Comparison of ENCODE assay signal across 13 cellular contexts in the genomic region with DNA sequence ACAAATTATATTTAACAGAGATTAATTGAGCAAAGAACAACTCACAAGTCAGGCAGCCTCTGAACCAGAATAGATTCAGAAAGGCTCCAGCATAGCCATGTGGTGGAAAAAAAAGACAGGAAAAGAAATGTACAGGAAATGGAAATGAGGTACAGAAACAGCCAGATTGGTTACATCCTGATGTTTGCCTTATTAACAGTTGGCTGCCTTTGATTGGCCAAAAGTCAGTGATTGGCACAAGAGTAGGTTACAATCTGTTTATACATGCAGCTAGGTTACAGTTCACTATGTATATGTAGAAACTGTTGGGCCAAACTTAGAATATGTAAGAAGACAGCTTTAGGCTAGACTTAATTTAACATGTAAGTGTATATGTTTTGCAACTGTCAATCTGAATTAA.
"Had no signal": no experiment of that assay in that cellular context is flagged by ENCODE, and none has a peak within 500 bp of the region (broad histone marks: within the 10 kb centered on the region; RNA-seq: fewer than 3 reads in every experiment).

No MANE protein-coding gene starts in this region.

- DNase-seq: activated CD4-positive, alpha-beta T cell treated with anti-CD3 and anti-CD28 coated beads, Interleukin-2, amount 50 U/mL, for 1 hour; activated effector memory CD4-positive, alpha-beta T cell treated with Interleukin-2 at 50 U/mL for 16 hours; central memory CD4-positive, alpha-beta T cell; hypothalamus; left cardiac atrium; midbrain; retina; stimulated activated CD4-positive, alpha-beta T cell treated with anti-CD3 and anti-CD28 coated beads, Interleukin-4, amount 100 ng/mL, for 4 hours; stomach had no signal

- H3K9me3 ChIP-seq: stomach, thoracic aorta had no signal

- H3K27ac ChIP-seq: coronary artery, stomach, thoracic aorta had no signal

- H3K27me3 ChIP-seq: stomach had no signal

- H3K9me3 Mint-ChIP-seq: activated naive CD4-positive, alpha-beta T cell treated with anti-CD3 and anti-CD28 coated beads, Interleukin-2, amount 50 U/mL, for 24 hours had no signal

- H3K27ac Mint-ChIP-seq: activated naive CD4-positive, alpha-beta T cell treated with anti-CD3 and anti-CD28 coated beads, Interleukin-2, amount 50 U/mL, for 24 hours had no signal

- H3K4me1 Mint-ChIP-seq: activated naive CD4-positive, alpha-beta T cell treated with anti-CD3 and anti-CD28 coated beads, Interleukin-2, amount 50 U/mL, for 24 hours had no signal

- H3K36me3 ChIP-seq: stomach, thoracic aorta had no signal

- ATAC-seq: left cardiac atrium had no signal

- H3K4me3 ChIP-seq: coronary artery, lung, stomach, thoracic aorta had no signal

- H3K4me3 Mint-ChIP-seq: activated naive CD4-positive, alpha-beta T cell treated with anti-CD3 and anti-CD28 coated beads, Interleukin-2, amount 50 U/mL, for 24 hours had no signal

- H3K4me1 ChIP-seq: stomach had no signal

- H3K36me3 Mint-ChIP-seq: activated naive CD4-positive, alpha-beta T cell treated with anti-CD3 and anti-CD28 coated beads, Interleukin-2, amount 50 U/mL, for 24 hours had no signal
